In genomic region chr22:37052386-37053309, GRCh38 we compare ENCODE assay signal across 8 cellular contexts. TPM values are rescaled to one million over a fixed set of nuclear protein-coding genes. Genes with fewer than 3 reads are reported as not detected.
DNase-seq lines count a peak whose midpoint lies in the region; ATAC-seq and TF ChIP-seq lines count a peak whose summit lies in the region.

No MANE protein-coding gene starts in this region.

- peaks cover 0 to 26% (median 18%) of the 10 kb centered on the region in 4 donors for H3K4me1 ChIP-seq in sigmoid colon

- intact Hi-C loops in sigmoid colon (cut with DNase I), result loop anchor here (10.0 kb wide), 1 partner anchor 198 kb away; no protein-coding TSS in a partner anchor

- DNase-seq in GM12864 (ENCODE audit: low read depth) (no peak), WERI-Rb-1 (no peak), foreskin fibroblast (no peak), sigmoid colon (no peak), SW 1271 (lab: John Stamatoyannopoulos, UW) (no peak), NCI-H2171 treated with DMSO at 0.1 percent for 48 hours (lab: John Stamatoyannopoulos, UW) (no peak)
- no peak for DNase-seq in activated CD4-positive, CD25-positive, alpha-beta regulatory T cell treated with anti-CD3 and anti-CD28 coated beads, Interleukin-2, amount 50 U/mL, for 72 hours

- H3K9me3 ChIP-seq in WERI-Rb-1 (ENCODE audit: severe bottlenecking), result no peaks in the 10 kb centered on the region
- no peaks in the 10 kb centered on the region for H3K9me3 ChIP-seq in sigmoid colon

- TF ChIP-seq CTCF in GM12864 (IDR thresholded peaks at IDR 0.05; ENCODE audit: low read depth, low read length, missing control alignments) (no peak), WERI-Rb-1 (IDR thresholded peaks at IDR 0.05; ENCODE audit: low read depth, low read length) (no peak), foreskin fibroblast (IDR thresholded peaks at IDR 0.05; ENCODE audit: low read depth, low read length) (no peak), sigmoid colon (IDR thresholded peaks at IDR 0.05) (no peak)

- TF ChIP-seq POLR2A in sigmoid colon (IDR thresholded peaks at IDR 0.05), result no peak

- H3K27me3 ChIP-seq in WERI-Rb-1 (ENCODE audit: insufficient read depth, low read depth, severe bottlenecking), result no peaks in the 10 kb centered on the region
- H3K27me3 ChIP-seq in sigmoid colon, result no peaks in the 10 kb centered on the region

- no peak for TF ChIP-seq EP300 in sigmoid colon (IDR thresholded peaks at IDR 0.05)

- H3K27ac ChIP-seq in WERI-Rb-1, result peak overlapping the region; percentile 89
- H3K27ac ChIP-seq in sigmoid colon, result peak overlapping the region in 1 of 4 donors; percentile 47

- H3K36me3 ChIP-seq in WERI-Rb-1 (peaks cover 26% of the 10 kb centered on the region), sigmoid colon (peaks cover 0 to 41% (median 12%) of the 10 kb centered on the region in 4 donors)

- peak overlapping the region; percentile 72 for H3K4me3 ChIP-seq in GM12864 (ENCODE audit: low read depth, low read length)
- H3K4me3 ChIP-seq in WERI-Rb-1 (ENCODE audit: low read depth, low read length), result peak overlapping the region; percentile 63
- H3K4me3 ChIP-seq in foreskin fibroblast (ENCODE audit: low read depth in 1 of 2, low read length in 2 of 2), result peak overlapping the region; percentile 65 to 71
- peak overlapping the region; percentile 57 to 87 (median 82) for H3K4me3 ChIP-seq in sigmoid colon

- no peak for ATAC-seq in HG02798 (IDR thresholded peaks at IDR 0.05; ENCODE audit: poor library complexity, unreplicated experiment)

- 89 to 91% methylated on average over 25 of the region's 25 CpGs for WGBS in sigmoid colon, 2 donors

RNA-seq across cellular contexts. Expression of gene KCTD17, which starts 1.1 kb away (rescaled TPM):
- 10 to 100 TPM; 17.8 to 49.0 (median 24.0) TPM for total RNA-seq in sigmoid colon
- polyA plus RNA-seq in sigmoid colon, result 10 to 100 TPM; 23.4 to 55.5 (median 48.4) TPM

RNA-seq across cellular contexts. Expression of gene MPST, which starts 33.1 kb away (rescaled TPM):
- 100 to 1,000 TPM in 3 of 4 donors, 10 to 100 TPM in 1; 94.2 to 143 (median 111) TPM for total RNA-seq in sigmoid colon
- 100 to 1,000 TPM; 241 to 340 (median 304) TPM for polyA plus RNA-seq in sigmoid colon

RNA-seq across cellular contexts. Expression of gene TST, which starts 33.4 kb away (rescaled TPM):
- total RNA-seq in sigmoid colon, result 10 to 100 TPM; 29.1 to 31.4 (median 30.3) TPM
- polyA plus RNA-seq in sigmoid colon, result 1,000 to 10,000 TPM in 1 of 3 donors, 100 to 1,000 TPM in 2; 390 to 1,038 (median 663) TPM

RNA-seq across cellular contexts. Expression of gene TMPRSS6, which starts 56.9 kb away (rescaled TPM):
- total RNA-seq in sigmoid colon, result not detected
- 1 to 10 TPM in 1 of 3 donors, under 1 TPM in 1, not detected in 1; 0.79 to 1.8 TPM for polyA plus RNA-seq in sigmoid colon
